Comparison of ENCODE assay signal across 18 cellular contexts in genomic region chr10:94680544-94680943, GRCh38. TPM values are rescaled to one million over a fixed set of nuclear protein-coding genes. Genes with fewer than 3 reads are reported as not detected.
DNase-seq lines count a peak whose midpoint lies in the region; ATAC-seq and TF ChIP-seq lines count a peak whose summit lies in the region.
"Had no signal": no experiment of that assay in that cellular context is flagged by ENCODE, and none has a peak within 500 bp of the region (broad histone marks: within the 10 kb centered on the region; RNA-seq: fewer than 3 reads in every experiment).

No MANE protein-coding gene starts in this region.

- H3K36me3 Mint-ChIP-seq in type B pancreatic cell = no peaks in the 10 kb centered on the region
- H3K36me3 Mint-ChIP-seq: activated naive CD8-positive, alpha-beta T cell had no signal

- H3K4me3 ChIP-seq in fibroblast of mammary gland (ENCODE audit: control insufficient read depth, low read depth, low read length) (no peak overlapping the region), OCI-LY7 (ENCODE audit: low read depth, low read length, poor library complexity, severe bottlenecking) (no peak overlapping the region)
- H3K4me3 ChIP-seq: heart right ventricle, PC-9, prostate gland had no signal

- H3K36me3 ChIP-seq in OCI-LY7 (ENCODE audit: insufficient read depth, low read length) = no peaks in the 10 kb centered on the region
- H3K36me3 ChIP-seq: heart right ventricle, prostate gland had no signal

- H3K9me3 Mint-ChIP-seq in type B pancreatic cell = no peaks in the 10 kb centered on the region
- H3K9me3 Mint-ChIP-seq: activated CD4-positive, alpha-beta memory T cell treated with anti-CD3 and anti-CD28 coated beads, Interleukin-2, amount 10 ng/mL, durations not matched to agents 7 days and 5 days had no signal

- CTCF ChIA-PET in OCI-LY7 (lab: Charles Lee; ENCODE audit: unreplicated experiment) = no interaction called here

- H3K27ac ChIP-seq in OCI-LY7 (ENCODE audit: low read depth, low read length, poor library complexity, severe bottlenecking) = no peak overlapping the region
- H3K27ac ChIP-seq: heart right ventricle, PC-9, prostate gland had no signal

- no peaks in the 10 kb centered on the region for H3K4me1 Mint-ChIP-seq in type B pancreatic cell (ENCODE audit: unreplicated experiment)
- H3K4me1 Mint-ChIP-seq: activated CD4-positive, alpha-beta memory T cell treated with anti-CD3 and anti-CD28 coated beads, Interleukin-2, amount 10 ng/mL, durations not matched to agents 7 days and 5 days had no signal

- POLR2A ChIA-PET in OCI-LY7 (lab: Charles Lee) = interaction anchor here (1.5 kb wide), 1 partner anchor 24 kb away, joined by 4 read pairs; no protein-coding TSS in a partner anchor

- intact Hi-C loops in OCI-LY7 (cut with micrococcal nuclease; ENCODE audit: unreplicated experiment) = no loop called here

- H3K27me3 Mint-ChIP-seq in type B pancreatic cell = no peaks in the 10 kb centered on the region
- H3K27me3 Mint-ChIP-seq: activated CD4-positive, alpha-beta memory T cell treated with anti-CD3 and anti-CD28 coated beads, Interleukin-2, amount 10 ng/mL, durations not matched to agents 7 days and 5 days had no signal

- ATAC-seq in GM21619 (IDR thresholded peaks at IDR 0.05; ENCODE audit: unreplicated experiment) = peak; percentile 72
- ATAC-seq in GM21390 (IDR thresholded peaks at IDR 0.05; ENCODE audit: unreplicated experiment) = no peak
- ATAC-seq: heart right ventricle; stimulated activated naive CD8-positive, alpha-beta T cell treated with anti-CD3 and anti-CD28 coated beads, Interleukin-15, Interleukin-2, amounts not matched to agents 100 U/mL and 50 U/mL, for 24 hours had no signal

- H2AFZ ChIP-seq in OCI-LY7 (ENCODE audit: low read length) = no peak overlapping the region
- H2AFZ ChIP-seq: PC-9 had no signal

- H3K27ac Mint-ChIP-seq in type B pancreatic cell = peak overlapping the region; percentile 36
- H3K27ac Mint-ChIP-seq: activated CD4-positive, alpha-beta memory T cell treated with anti-CD3 and anti-CD28 coated beads, Interleukin-2, amount 10 ng/mL, durations not matched to agents 7 days and 5 days; activated naive CD8-positive, alpha-beta T cell had no signal

- TF ChIP-seq CTCF in fibroblast of mammary gland (conservative IDR thresholded peaks at IDR 0.05; ENCODE audit: control insufficient read depth, insufficient read depth, low read depth, low read length) = no peak
- TF ChIP-seq CTCF in type B pancreatic cell (conservative IDR thresholded peaks at IDR 0.05) = no peak
- TF ChIP-seq CTCF in OCI-LY7 (conservative IDR thresholded peaks at IDR 0.05; ENCODE audit: low read length) = no peak

- DNase-seq in HT-29 (ENCODE audit: low spot score) = peak; percentile 55
- DNase-seq in fibroblast of mammary gland (ENCODE audit: low read depth) = peak; percentile 0
- DNase-seq in type B pancreatic cell (ENCODE audit: extremely low spot score, unreplicated experiment) = no peak
- no peak for DNase-seq in RPMI8226
- no peak for DNase-seq in OCI-LY7 (ENCODE audit: low spot score)
- DNase-seq: activated CD4-positive, alpha-beta memory T cell treated with anti-CD3 and anti-CD28 coated beads, Interleukin-2, amount 10 ng/mL, durations not matched to agents 7 days and 5 days; heart right ventricle; IMR-90; NCI-H1694 treated with DMSO at 0.1 percent for 48 hours; PC-9; stimulated activated CD4-positive, alpha-beta T cell treated with anti-CD3 and anti-CD28 coated beads, Interleukin-2, amount 100 ng/mL, for 48 hours; stimulated activated naive CD8-positive, alpha-beta T cell treated with anti-CD3 and anti-CD28 coated beads, Interleukin-15, Interleukin-2, amounts not matched to agents 100 U/mL and 50 U/mL, for 24 hours had no signal

- H3K4me3 Mint-ChIP-seq in type B pancreatic cell = no peak overlapping the region
- H3K4me3 Mint-ChIP-seq: activated CD4-positive, alpha-beta memory T cell treated with anti-CD3 and anti-CD28 coated beads, Interleukin-2, amount 10 ng/mL, durations not matched to agents 7 days and 5 days; activated naive CD8-positive, alpha-beta T cell had no signal

- H3K4me2 ChIP-seq in OCI-LY7 (ENCODE audit: low read length) = no peak overlapping the region
- H3K4me2 ChIP-seq: PC-9 had no signal

- no peaks in the 10 kb centered on the region for H3K4me1 ChIP-seq in OCI-LY7 (ENCODE audit: insufficient read depth, low read length, poor library complexity, severe bottlenecking)
- H3K4me1 ChIP-seq: heart right ventricle, prostate gland had no signal

- 0 out of 2 replicates have a peak, but pooled peaks cover 1% of the 10 kb centered on the region for H3K9me3 ChIP-seq in OCI-LY7 (ENCODE audit: low read length)
- H3K9me3 ChIP-seq: prostate gland had no signal

- no peaks in the 10 kb centered on the region for H3K9me2 ChIP-seq in OCI-LY7 (ENCODE audit: insufficient read depth, low read length)

- BruUV-seq in OCI-LY7 (replicated peaks; lab: Mats Ljungman, UMichigan) = no TSS peak

- no peaks in the 10 kb centered on the region for H3K79me2 ChIP-seq in OCI-LY7 (ENCODE audit: insufficient read depth, low read depth, low read length)

- H4K20me1 ChIP-seq in OCI-LY7 (ENCODE audit: insufficient read depth, low read length) = no peaks in the 10 kb centered on the region

RNA-seq across cellular contexts. Expression of gene CYP2C18, which starts 3.0 kb away (rescaled TPM):
- 0.10 and 0.29 TPM in 2 replicates for total RNA-seq in HT-29 (2014; rRNA removed; shearing (Covaris generic))
- total RNA-seq in type B pancreatic cell (ENCODE audit: low replicate concordance) (1.8 and 2.0 TPM in 2 replicates), OCI-LY7 (2022) (not detected in 2 replicates)
- not detected in 2 replicates for total RNA-seq in OCI-LY7 (2014; rRNA removed; shearing (Covaris generic))
- total RNA-seq: activated CD4-positive, alpha-beta memory T cell treated with anti-CD3 and anti-CD28 coated beads, Interleukin-2, amount 10 ng/mL, durations not matched to agents 7 days and 5 days; dermis microvascular lymphatic vessel endothelial cell; heart right ventricle; IMR-90; mononuclear cell; PC-9; prostate gland had no signal

Comparison
In these comparisons a context has a peak if more than half of its experiments do, and no peak if none do; other contexts are left out.
1. DNase-seq: peak in HT-29 (single experiment) and fibroblast of mammary gland (single experiment); none in type B pancreatic cell (single experiment), RPMI8226 (single experiment) and OCI-LY7 (single experiment).